In genomic region chrX:119942831-119943184, GRCh38 we compare ENCODE assay signal across 8 cellular contexts. TPM values are rescaled to one million over a fixed set of nuclear protein-coding genes. Genes with fewer than 3 reads are reported as not detected.
DNase-seq lines count a peak whose midpoint lies in the region; ATAC-seq and TF ChIP-seq lines count a peak whose summit lies in the region.

No MANE protein-coding gene starts in this region.

- peaks cover 21% of the 10 kb centered on the region for H3K79me2 ChIP-seq in Karpas-422 (ENCODE audit: low read length)

- peaks cover 11% of the 10 kb centered on the region for H3K9me3 Mint-ChIP-seq in mesothelial cell of epicardium

- H3K4me3 ChIP-seq in AG09309 (ENCODE audit: control insufficient read depth, low read depth, low read length), result peak overlapping the region; percentile 85
- peak overlapping the region; percentile 79 for H3K4me3 ChIP-seq in Karpas-422 (ENCODE audit: low read length)

- no peaks in the 10 kb centered on the region for H4K20me1 ChIP-seq in Karpas-422 (ENCODE audit: insufficient read depth, low read depth, low read length)

- H3K4me3 Mint-ChIP-seq in mesothelial cell of epicardium, result peak overlapping the region; percentile 85

- H3K4me1 ChIP-seq in Karpas-422 (ENCODE audit: low read length), result peaks cover 11% of the 10 kb centered on the region

- ATAC-seq in GM19397 (IDR thresholded peaks at IDR 0.05; ENCODE audit: unreplicated experiment), result peak; percentile 9

- H3K27ac ChIP-seq in Karpas-422 (ENCODE audit: low read length) (peak overlapping the region; percentile 45; the same call in 1 of the 2 replicates), cingulate gyrus (ENCODE audit: low read depth, low read length) (peak overlapping the region; percentile 60)

- H3K4me2 ChIP-seq in Karpas-422 (ENCODE audit: low read depth, low read length, poor library complexity, severe bottlenecking), result peak overlapping the region; percentile 81

- no peak for DNase-seq in AG09309 (ENCODE audit: low read depth)
- DNase-seq in Karpas-422, result peak; percentile 48
- DNase-seq in mesothelial cell of epicardium (ENCODE audit: low spot score in 2 of 2, unreplicated experiment in 2 of 2), result no peak
- DNase-seq in NCI-H1105 (lab: John Stamatoyannopoulos, UW), result no peak
- no peak for DNase-seq in AG20443 (ENCODE audit: low spot score)
- no peak for DNase-seq in NCI-H510A treated with DMSO at 0.1 percent for 48 hours (lab: John Stamatoyannopoulos, UW)

- H3K36me3 ChIP-seq in Karpas-422 (ENCODE audit: insufficient read depth, low read length), result no peaks in the 10 kb centered on the region

- peaks cover 4% of the 10 kb centered on the region for H3K36me3 Mint-ChIP-seq in mesothelial cell of epicardium

- H3K9ac ChIP-seq in Karpas-422 (ENCODE audit: low read length), result peak overlapping the region; percentile 87

- H3K9me3 ChIP-seq in Karpas-422 (ENCODE audit: low read length), result no peaks in the 10 kb centered on the region

- H3K27ac Mint-ChIP-seq in mesothelial cell of epicardium, result peak overlapping the region; percentile 95

- H3K4me1 Mint-ChIP-seq in mesothelial cell of epicardium, result peaks cover 8% of the 10 kb centered on the region

- H2AFZ ChIP-seq in Karpas-422 (ENCODE audit: low read length), result no peak overlapping the region; the same call in 1 of the 2 replicates

- no peaks in the 10 kb centered on the region for H3K27me3 ChIP-seq in Karpas-422 (ENCODE audit: low read length)

- TF ChIP-seq CTCF in AG09309 (IDR thresholded peaks at IDR 0.05; ENCODE audit: control insufficient read depth, insufficient read depth, low read depth, low read length, missing control alignments), result no peak
- no peak for TF ChIP-seq CTCF in mesothelial cell of epicardium (IDR thresholded peaks at IDR 0.05; ENCODE audit: unreplicated experiment)

- H3K9me2 ChIP-seq in Karpas-422 (replicated peaks; ENCODE audit: insufficient read depth, low read length), result no peaks in the 10 kb centered on the region

- H3K27me3 Mint-ChIP-seq in mesothelial cell of epicardium (ENCODE audit: low read depth), result no peaks in the 10 kb centered on the region

RNA-seq across cellular contexts. Expression of gene NKAP, which starts 0.7 kb away (rescaled TPM):
- 4.2 and 6.5 TPM in 2 replicates for total RNA-seq in Karpas-422 (2014; rRNA removed; shearing (Covaris generic); ENCODE audit: low replicate concordance)
- 9.0 to 10.0 TPM (median 9.3 TPM) in 3 replicates for total RNA-seq in mesothelial cell of epicardium

RNA-seq across cellular contexts. Expression of gene AKAP14, which starts 47.1 kb away (rescaled TPM):
- total RNA-seq in Karpas-422 (2014; rRNA removed; shearing (Covaris generic); ENCODE audit: low replicate concordance), result not detected in 2 replicates
- total RNA-seq in mesothelial cell of epicardium, result not detected in 3 replicates
